In genomic region chr16:69313469-69313868, GRCh38 we compare ENCODE assay signal across 17 cellular contexts. TPM values are rescaled to one million over a fixed set of nuclear protein-coding genes. Genes with fewer than 3 reads are reported as not detected.
DNase-seq lines count a peak whose midpoint lies in the region; ATAC-seq, FAIRE-seq and TF ChIP-seq lines count a peak whose summit lies in the region.
"Had no signal": no experiment of that assay in that cellular context is flagged by ENCODE, and none has a peak within 500 bp of the region (broad histone marks: within the 10 kb centered on the region; RNA-seq: fewer than 3 reads in every experiment).

No MANE protein-coding gene starts in this region.

- peaks cover 26% of the 10 kb centered on the region for H3K4me1 Mint-ChIP-seq in activated CD4-positive, alpha-beta T cell treated with anti-CD3 and anti-CD28 coated beads for 36 hours
- peaks cover 26% of the 10 kb centered on the region for H3K4me1 Mint-ChIP-seq in activated naive CD8-positive, alpha-beta T cell treated with anti-CD3 and anti-CD28 coated beads, Interleukin-2, amount 50 U/mL, for 24 hours
- peaks cover 19% of the 10 kb centered on the region for H3K4me1 Mint-ChIP-seq in neural crest cell

- H3K9me3 Mint-ChIP-seq in activated CD4-positive, alpha-beta T cell treated with anti-CD3 and anti-CD28 coated beads for 36 hours (ENCODE audit: low read depth) = no peaks in the 10 kb centered on the region
- no peaks in the 10 kb centered on the region for H3K9me3 Mint-ChIP-seq in activated naive CD8-positive, alpha-beta T cell treated with anti-CD3 and anti-CD28 coated beads, Interleukin-2, amount 50 U/mL, for 24 hours
- H3K9me3 Mint-ChIP-seq in neural crest cell = no peaks in the 10 kb centered on the region

- no peak for DNase-seq in activated CD4-positive, alpha-beta T cell treated with anti-CD3 and anti-CD28 coated beads for 36 hours
- DNase-seq in activated CD4-positive, alpha-beta T cell treated with anti-CD3 and anti-CD28 coated beads for 4 hours = no peak
- DNase-seq in GM12892 (ENCODE audit: insufficient read length) (no peak), neural crest cell (ENCODE audit: low read depth, low spot score) (no peak), NCI-H226 (no peak), SKM-1 (lab: John Stamatoyannopoulos, UW; ENCODE audit: unreplicated experiment) (no peak)
- no peak for DNase-seq in activated naive CD8-positive, alpha-beta T cell treated with anti-CD3 and anti-CD28 coated beads, Interleukin-2, amount 50 U/mL, for 24 hours
- DNase-seq: activated effector memory CD4-positive, alpha-beta T cell treated with Interleukin-2 at 50 U/mL for 16 hours; effector CD4-positive, alpha-beta T cell; hypothalamus; left colon; NCI-H2029 treated with DMSO at 0.1 percent for 48 hours; RPMI8226; stimulated activated CD4-positive, alpha-beta T cell treated with anti-CD3 and anti-CD28 coated beads, Interleukin-15, amount 100 ng/mL, for 24 hours had no signal

- H3K4me3 Mint-ChIP-seq in activated CD4-positive, alpha-beta T cell treated with anti-CD3 and anti-CD28 coated beads for 36 hours = peak overlapping the region; percentile 48
- H3K4me3 Mint-ChIP-seq in activated naive CD8-positive, alpha-beta T cell treated with anti-CD3 and anti-CD28 coated beads, Interleukin-2, amount 50 U/mL, for 24 hours = peak overlapping the region; percentile 58
- H3K4me3 Mint-ChIP-seq in neural crest cell = peak overlapping the region; percentile 87

- H3K27me3 Mint-ChIP-seq in activated CD4-positive, alpha-beta T cell treated with anti-CD3 and anti-CD28 coated beads for 36 hours = no peaks in the 10 kb centered on the region
- no peaks in the 10 kb centered on the region for H3K27me3 Mint-ChIP-seq in activated naive CD8-positive, alpha-beta T cell treated with anti-CD3 and anti-CD28 coated beads, Interleukin-2, amount 50 U/mL, for 24 hours
- H3K27me3 Mint-ChIP-seq in neural crest cell (ENCODE audit: low read depth) = no peaks in the 10 kb centered on the region

- POLR2A ChIA-PET in activated CD4-positive, alpha-beta T cell treated with anti-CD3 and anti-CD28 coated beads for 36 hours (lab: Charles Lee) = no interaction called here

- ATAC-seq in activated CD4-positive, alpha-beta T cell treated with anti-CD3 and anti-CD28 coated beads for 36 hours = no peak
- no peak for ATAC-seq in activated naive CD8-positive, alpha-beta T cell treated with anti-CD3 and anti-CD28 coated beads, Interleukin-2, amount 50 U/mL, for 24 hours
- ATAC-seq in GM19397 (IDR thresholded peaks at IDR 0.05; ENCODE audit: unreplicated experiment) = no peak
- ATAC-seq: activated CD4-positive, CD25-positive, alpha-beta regulatory T cell treated with anti-CD3 and anti-CD28 coated beads, Interleukin-2, amount 50 U/mL, for 24 hours; left colon had no signal

- no peak overlapping the region for H3K27ac Mint-ChIP-seq in activated CD4-positive, alpha-beta T cell treated with anti-CD3 and anti-CD28 coated beads for 36 hours
- H3K27ac Mint-ChIP-seq in activated naive CD8-positive, alpha-beta T cell treated with anti-CD3 and anti-CD28 coated beads, Interleukin-2, amount 50 U/mL, for 24 hours = peak overlapping the region; percentile 73
- H3K27ac Mint-ChIP-seq in neural crest cell (ENCODE audit: unreplicated experiment) = no peak overlapping the region

- TF ChIP-seq POLR2A in GM12892 (IDR thresholded peaks at IDR 0.05; ENCODE audit: low read depth, low read length) = no peak

- intact Hi-C loops in activated CD4-positive, alpha-beta T cell treated with anti-CD3 and anti-CD28 coated beads for 36 hours (cut with DNase I, micrococcal nuclease) = no loop called here

- H3K36me3 Mint-ChIP-seq in activated CD4-positive, alpha-beta T cell treated with anti-CD3 and anti-CD28 coated beads for 36 hours (ENCODE audit: low read depth) = peaks cover 42% of the 10 kb centered on the region
- peaks cover 19% of the 10 kb centered on the region for H3K36me3 Mint-ChIP-seq in activated naive CD8-positive, alpha-beta T cell treated with anti-CD3 and anti-CD28 coated beads, Interleukin-2, amount 50 U/mL, for 24 hours (ENCODE audit: low read depth)
- H3K36me3 Mint-ChIP-seq in neural crest cell (ENCODE audit: low read depth) = peaks cover 12% of the 10 kb centered on the region

- no peak for TF ChIP-seq CTCF in neural crest cell (conservative IDR thresholded peaks at IDR 0.05)

- peak; percentile 9 for FAIRE-seq in GM12892 (lab: Jason Lieb, UNC)

- CTCF ChIA-PET in activated CD4-positive, alpha-beta T cell treated with anti-CD3 and anti-CD28 coated beads for 36 hours (lab: Charles Lee) = interaction anchor here (2.8 kb wide), 1 partner anchor 16 kb away, joined by 21 read pairs; the partner anchor contains the start of gene PDF

RNA-seq across cellular contexts. Expression of gene VPS4A, which starts 2.3 kb away (rescaled TPM):
- total RNA-seq in activated CD4-positive, alpha-beta T cell treated with anti-CD3 and anti-CD28 coated beads for 36 hours = 10 to 100 TPM; 28.4 to 31.9 TPM
- polyA plus RNA-seq in GM12892 (2012; ENCODE audit: missing spikeins) = 22.5 TPM
- total RNA-seq in neural crest cell = 35.3 and 36.5 TPM in 2 replicates

RNA-seq across cellular contexts. Expression of gene PDF, which starts 16.9 kb away (rescaled TPM):
- 10 to 100 TPM; 10.1 to 19.9 TPM for total RNA-seq in activated CD4-positive, alpha-beta T cell treated with anti-CD3 and anti-CD28 coated beads for 36 hours
- polyA plus RNA-seq in GM12892 (2012; ENCODE audit: missing spikeins) = 1.0 TPM
- total RNA-seq in neural crest cell = 19.4 and 20.1 TPM in 2 replicates

RNA-seq across cellular contexts. Expression of gene COG8, which starts 25.9 kb away (rescaled TPM):
- total RNA-seq in activated CD4-positive, alpha-beta T cell treated with anti-CD3 and anti-CD28 coated beads for 36 hours = 10 to 100 TPM; 30.0 to 30.3 TPM
- 9.9 TPM for polyA plus RNA-seq in GM12892 (2012; ENCODE audit: missing spikeins)
- 64.2 and 67.6 TPM in 2 replicates for total RNA-seq in neural crest cell

RNA-seq across cellular contexts. Expression of gene NIP7, which starts 26.1 kb away (rescaled TPM):
- 10 to 100 TPM; 39.1 to 41.3 TPM for total RNA-seq in activated CD4-positive, alpha-beta T cell treated with anti-CD3 and anti-CD28 coated beads for 36 hours
- polyA plus RNA-seq in GM12892 (2012; ENCODE audit: missing spikeins) = 32.7 TPM
- total RNA-seq in neural crest cell = 42.0 and 42.3 TPM in 2 replicates

RNA-seq across cellular contexts. Expression of gene TMED6, which starts 38.1 kb away (rescaled TPM):
- total RNA-seq in activated CD4-positive, alpha-beta T cell treated with anti-CD3 and anti-CD28 coated beads for 36 hours = 1 to 10 TPM; 1.2 to 1.3 TPM
- polyA plus RNA-seq in GM12892 (2012; ENCODE audit: missing spikeins) = 2.1 TPM
- total RNA-seq in neural crest cell = 0.56 and 0.82 TPM in 2 replicates
- total RNA-seq: LHCN-M2 had no signal
